29 cellular contexts compared by ENCODE assay signal in the genomic region with DNA sequence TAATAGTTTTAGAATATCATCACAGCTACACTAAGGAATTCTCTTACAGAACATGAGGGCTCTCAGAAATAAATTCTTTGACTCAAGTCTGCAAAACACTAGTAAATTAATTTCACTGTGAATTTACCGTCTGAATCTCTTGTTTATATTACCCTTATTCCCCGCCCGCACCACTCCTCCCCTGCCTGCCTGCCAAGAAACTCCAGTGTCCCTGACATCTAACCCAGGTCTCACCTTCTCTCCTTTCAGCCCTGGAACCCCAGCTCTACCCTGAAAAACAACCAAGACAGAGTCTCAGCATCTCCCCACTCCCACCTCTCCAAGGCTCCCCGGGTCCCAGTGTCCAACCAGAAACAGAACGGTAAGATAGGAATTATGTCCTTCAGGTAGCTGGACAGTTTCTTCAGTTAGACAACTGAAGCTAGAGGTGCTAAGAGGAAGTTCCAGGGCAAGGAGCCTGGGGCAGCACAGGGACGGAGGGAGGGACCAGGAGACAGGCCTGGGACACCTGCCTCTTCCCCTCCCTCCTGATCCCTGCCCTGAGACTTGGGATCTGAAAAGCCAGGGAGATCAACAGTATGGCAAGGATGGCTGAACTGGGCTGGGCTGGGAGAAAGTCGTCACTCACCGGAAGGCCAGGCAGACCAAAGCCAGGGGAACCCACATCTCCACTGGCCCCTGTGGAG. TPM values are rescaled to one million over a fixed set of nuclear protein-coding genes. Genes with fewer than 3 reads are reported as not detected.
DNase-seq lines count a peak whose midpoint lies in the region; ATAC-seq and TF ChIP-seq lines count a peak whose summit lies in the region.
"Had no signal": no experiment of that assay in that cellular context is flagged by ENCODE, and none has a peak within 500 bp of the region (broad histone marks: within the 10 kb centered on the region; RNA-seq: fewer than 3 reads in every experiment).

No MANE protein-coding gene starts in this region.

- H4K20me1 ChIP-seq in H9 (ENCODE audit: control insufficient read depth, insufficient read depth, insufficient read length), result peaks cover 2% of the 10 kb centered on the region

- no peak overlapping the region for H2BK120ac ChIP-seq in H9 (ENCODE audit: low read depth, low read length, poor library complexity, severe bottlenecking)
- no peak overlapping the region for H2BK120ac ChIP-seq in mesendoderm (ENCODE audit: low read depth, low read length)

- no peaks in the 10 kb centered on the region for H3K27me3 ChIP-seq in H9 (ENCODE audit: insufficient read depth, low read length)
- H3K27me3 ChIP-seq in mesendoderm (ENCODE audit: insufficient read depth, low read length, poor library complexity), result no peaks in the 10 kb centered on the region
- H3K27me3 ChIP-seq in rectal smooth muscle tissue (ENCODE audit: control insufficient read depth, insufficient read depth, low read length), result no peaks in the 10 kb centered on the region
- H3K27me3 ChIP-seq in aorta (ENCODE audit: control insufficient read depth in 1 of 2, insufficient read depth in 2 of 2, low read length in 1 of 2), result no peaks in the 10 kb centered on the region
- H3K27me3 ChIP-seq: BE2C, gastrocnemius medialis, hepatocyte, vagina had no signal

- DNase-seq in H9 (no peak), amniotic epithelial cell (ENCODE audit: low read depth) (peak; percentile 16), mesendoderm (no peak), aorta (no peak), dedifferentiated amniotic fluid mesenchymal stem cell (ENCODE audit: extremely low spot score) (no peak), hippocampal formation (lab: John Stamatoyannopoulos, UW) (no peak)
- DNase-seq: activated CD4-positive, alpha-beta memory T cell treated with anti-CD3 and anti-CD28 coated beads, Interleukin-2, amount 10 ng/mL, durations not matched to agents 7 days and 5 days; activated CD4-positive, CD25-positive, alpha-beta regulatory T cell treated with anti-CD3 and anti-CD28 coated beads, Interleukin-2, amount 50 U/mL, for 72 hours; activated CD8-positive, alpha-beta memory T cell treated with anti-CD3 and anti-CD28 coated beads, Interleukin-2, amount 50 U/mL, for 48 hours; activated naive CD4-positive, alpha-beta T cell treated with anti-CD3 and anti-CD28 coated beads, Interleukin-2, amount 10 ng/mL, durations not matched to agents 7 days and 5 days; amniotic stem cell; BE2C; esophagus squamous epithelium; gastrocnemius medialis; MM.1S; natural killer cell; NCI-H2081 treated with DMSO at 0.1 percent for 48 hours; NCI-H345; NCI-H748 treated with DMSO at 0.1 percent for 48 hours; stimulated activated naive B cell treated with anti-CD40 and anti-IgM and Interleukin-4, amounts not matched to agents 10 μg/mL and 1 μg/mL and 100 μg/mL, for 72 hours had no signal

- no peak overlapping the region for H3T11ph ChIP-seq in H9 (ENCODE audit: low read length)

- H3K56ac ChIP-seq in H9 (ENCODE audit: insufficient read length, low read depth, low read length) (no peak overlapping the region), mesendoderm (ENCODE audit: low read length) (no peak overlapping the region)

- no peak overlapping the region for H2BK20ac ChIP-seq in H9 (ENCODE audit: low read depth, low read length, poor library complexity, severe bottlenecking)

- H3K4me3 ChIP-seq in mesendoderm (ENCODE audit: low read length) (no peak overlapping the region), rectal smooth muscle tissue (ENCODE audit: low read length) (no peak overlapping the region), aorta (ENCODE audit: low read length in 2 of 2) (no peak overlapping the region)
- H3K4me3 ChIP-seq: esophagus squamous epithelium, gastrocnemius medialis, hepatocyte, K562, vagina had no signal

- H3K23me2 ChIP-seq in H9 (ENCODE audit: insufficient read length, low read depth, low read length, poor library complexity, severe bottlenecking), result no peaks in the 10 kb centered on the region

- H3K4me1 Mint-ChIP-seq in H9, result peaks cover 12 to 14% of the 10 kb centered on the region in 2 experiments
- H3K4me1 Mint-ChIP-seq: activated CD4-positive, alpha-beta memory T cell treated with anti-CD3 and anti-CD28 coated beads, Interleukin-2, amount 10 ng/mL, durations not matched to agents 7 days and 5 days; activated naive CD4-positive, alpha-beta T cell treated with anti-CD3 and anti-CD28 coated beads, Interleukin-2, amount 10 ng/mL, durations not matched to agents 7 days and 5 days had no signal

- no peak overlapping the region for H3K23ac ChIP-seq in H9 (ENCODE audit: insufficient read length, low read depth, low read length)
- H3K23ac ChIP-seq in mesendoderm (ENCODE audit: low read length), result peak overlapping the region; percentile 24

- H3K18ac ChIP-seq in H9 (ENCODE audit: insufficient read length, low read depth, low read length), result no peak overlapping the region
- H3K18ac ChIP-seq in mesendoderm (ENCODE audit: low read length), result no peak overlapping the region

- H3K4me2 ChIP-seq in H9 (ENCODE audit: insufficient read depth, insufficient read length, low read length) (no peak overlapping the region), mesendoderm (ENCODE audit: low read length) (no peak overlapping the region)
- H3K4me2 ChIP-seq: hepatocyte had no signal

- no peak for ATAC-seq in aorta (ENCODE audit: low FRiP score)
- ATAC-seq in HG02610 (IDR thresholded peaks at IDR 0.05; ENCODE audit: unreplicated experiment), result no peak
- ATAC-seq: gastrocnemius medialis, K562, left lobe of liver, natural killer cell, right cardiac atrium had no signal

- intact Hi-C loops in aorta (cut with DNase I), result no loop called here

- no peak overlapping the region for H3K9ac ChIP-seq in H9 (ENCODE audit: extremely low read depth, insufficient read length, low read length)
- H3K9ac ChIP-seq in mesendoderm (ENCODE audit: low read length), result no peak overlapping the region
- H3K9ac ChIP-seq in rectal smooth muscle tissue (ENCODE audit: low read length), result no peak overlapping the region

- H2AK5ac ChIP-seq in H9 (ENCODE audit: insufficient read length, low read length) (no peak overlapping the region), mesendoderm (ENCODE audit: low read length) (no peak overlapping the region)

- H2BK5ac ChIP-seq in H9 (ENCODE audit: insufficient read length, low read length), result no peak overlapping the region
- H2BK5ac ChIP-seq in mesendoderm (ENCODE audit: low read length), result no peak overlapping the region

- H4K8ac ChIP-seq in H9 (replicated peaks; ENCODE audit: insufficient read length, low read depth, low read length) (no peak overlapping the region), mesendoderm (ENCODE audit: low read depth, low read length) (no peak overlapping the region)

- H3K27ac Mint-ChIP-seq in H9, result peak overlapping the region; percentile 29 to 49 (median 38); a peak in 4 of 7 replicates
- H3K27ac Mint-ChIP-seq: activated CD4-positive, alpha-beta memory T cell treated with anti-CD3 and anti-CD28 coated beads, Interleukin-2, amount 10 ng/mL, durations not matched to agents 7 days and 5 days; dendritic cell treated with granulocyte-macrophage colony-stimulating factor and Interleukin-4, amounts not matched to agents 40 ng/mL and 50 ng/mL, for 4 days; natural killer cell; stimulated activated naive B cell treated with anti-CD40 and anti-IgM and Interleukin-4, amounts not matched to agents 10 μg/mL and 1 μg/mL and 100 μg/mL, for 72 hours; T-helper 1 cell treated with Interleukin-12 subunit alpha and Interleukin-12 subunit beta and Interleukin-4 antibody, amounts not matched to agents 30 μg/mL and 1 μg/mL, for 36 hours had no signal

- H3K79me1 ChIP-seq in H9 (ENCODE audit: insufficient read depth, low read depth, low read length, poor library complexity, severe bottlenecking) (no peaks in the 10 kb centered on the region), mesendoderm (ENCODE audit: low read length) (no peaks in the 10 kb centered on the region)

- H3K4ac ChIP-seq in H9 (ENCODE audit: low read depth, low read length), result no peak overlapping the region
- no peak overlapping the region for H3K4ac ChIP-seq in mesendoderm (ENCODE audit: low read depth, low read length)

- no peak overlapping the region for H3K4me3 Mint-ChIP-seq in H9
- H3K4me3 Mint-ChIP-seq: activated CD4-positive, alpha-beta memory T cell treated with anti-CD3 and anti-CD28 coated beads, Interleukin-2, amount 10 ng/mL, durations not matched to agents 7 days and 5 days; activated naive CD4-positive, alpha-beta T cell treated with anti-CD3 and anti-CD28 coated beads, Interleukin-2, amount 10 ng/mL, durations not matched to agents 7 days and 5 days; dendritic cell treated with granulocyte-macrophage colony-stimulating factor and Interleukin-4, amounts not matched to agents 40 ng/mL and 50 ng/mL, for 4 days; natural killer cell; stimulated activated naive B cell treated with anti-CD40 and anti-IgM and Interleukin-4, amounts not matched to agents 10 μg/mL and 1 μg/mL and 100 μg/mL, for 72 hours; T-helper 1 cell treated with Interleukin-12 subunit alpha and Interleukin-12 subunit beta and Interleukin-4 antibody, amounts not matched to agents 30 μg/mL and 1 μg/mL, for 36 hours had no signal

- H3K27ac ChIP-seq in H9 (ENCODE audit: insufficient read length, low read depth, low read length) (no peak overlapping the region), mesendoderm (ENCODE audit: low read depth, low read length) (no peak overlapping the region), rectal smooth muscle tissue (ENCODE audit: low read depth, low read length) (peak overlapping the region; percentile 58), aorta (ENCODE audit: low read depth in 1 of 2, low read length in 2 of 2) (no peak overlapping the region)
- H3K27ac ChIP-seq: gastrocnemius medialis, hepatocyte, vagina had no signal

- no peaks in the 10 kb centered on the region for H3K9me3 Mint-ChIP-seq in H9
- H3K9me3 Mint-ChIP-seq: activated CD4-positive, alpha-beta memory T cell treated with anti-CD3 and anti-CD28 coated beads, Interleukin-2, amount 10 ng/mL, durations not matched to agents 7 days and 5 days; activated naive CD4-positive, alpha-beta T cell treated with anti-CD3 and anti-CD28 coated beads, Interleukin-2, amount 10 ng/mL, durations not matched to agents 7 days and 5 days; dendritic cell treated with granulocyte-macrophage colony-stimulating factor and Interleukin-4, amounts not matched to agents 40 ng/mL and 50 ng/mL, for 4 days; natural killer cell; stimulated activated naive B cell treated with anti-CD40 and anti-IgM and Interleukin-4, amounts not matched to agents 10 μg/mL and 1 μg/mL and 100 μg/mL, for 72 hours; T-helper 1 cell treated with Interleukin-12 subunit alpha and Interleukin-12 subunit beta and Interleukin-4 antibody, amounts not matched to agents 30 μg/mL and 1 μg/mL, for 36 hours had no signal

- H3K4me1 ChIP-seq in H9 (ENCODE audit: insufficient read depth, low read length) (no peaks in the 10 kb centered on the region), mesendoderm (ENCODE audit: control insufficient read depth, low read depth, low read length) (no peaks in the 10 kb centered on the region), rectal smooth muscle tissue (ENCODE audit: control insufficient read depth, insufficient read depth, low read length) (peaks cover 15% of the 10 kb centered on the region), aorta (ENCODE audit: control insufficient read depth in 1 of 2, insufficient read depth in 2 of 2, low read length in 2 of 2) (no peaks in the 10 kb centered on the region)
- H3K4me1 ChIP-seq: BE2C, esophagus squamous epithelium, gastrocnemius medialis, vagina had no signal

- H2BK12ac ChIP-seq in H9 (ENCODE audit: insufficient read length, low read depth, low read length), result no peak overlapping the region

- H3K27me3 Mint-ChIP-seq in H9 (ENCODE audit: low read depth), result no peaks in the 10 kb centered on the region

- no peak overlapping the region for H4K91ac ChIP-seq in H9 (ENCODE audit: insufficient read length, low read depth, low read length)

- no peak overlapping the region for H4K5ac ChIP-seq in H9 (ENCODE audit: insufficient read length, low read depth, low read length)
- H4K5ac ChIP-seq in mesendoderm (ENCODE audit: low read length), result no peak overlapping the region

- no peak for TF ChIP-seq CTCF in H9 (conservative IDR thresholded peaks at IDR 0.05)

- no peaks in the 10 kb centered on the region for H3K36me3 Mint-ChIP-seq in H9 (ENCODE audit: insufficient read depth in 1 of 3, low read depth in 3 of 3)
- H3K36me3 Mint-ChIP-seq: activated naive CD4-positive, alpha-beta T cell treated with anti-CD3 and anti-CD28 coated beads, Interleukin-2, amount 10 ng/mL, durations not matched to agents 7 days and 5 days; natural killer cell; stimulated activated naive B cell treated with anti-CD40 and anti-IgM and Interleukin-4, amounts not matched to agents 10 μg/mL and 1 μg/mL and 100 μg/mL, for 72 hours had no signal

- H2AFZ ChIP-seq in H9 (ENCODE audit: low read length), result no peak overlapping the region
- H2AFZ ChIP-seq: hepatocyte had no signal

- H2BK15ac ChIP-seq in H9 (ENCODE audit: low read depth, low read length), result no peak overlapping the region
- no peak overlapping the region for H2BK15ac ChIP-seq in mesendoderm (replicated peaks; ENCODE audit: low read depth)

- H3K36me3 ChIP-seq in mesendoderm (ENCODE audit: control insufficient read depth, insufficient read depth, low read length) (no peaks in the 10 kb centered on the region), rectal smooth muscle tissue (ENCODE audit: control insufficient read depth, insufficient read depth, low read length) (peaks cover 4% of the 10 kb centered on the region), aorta (ENCODE audit: control insufficient read depth in 1 of 2, insufficient read depth in 2 of 2, low read length in 1 of 2) (no peaks in the 10 kb centered on the region)
- H3K36me3 ChIP-seq: BE2C, gastrocnemius medialis had no signal

- H3K79me2 ChIP-seq in H9 (ENCODE audit: insufficient read depth, low read length) (no peaks in the 10 kb centered on the region), mesendoderm (ENCODE audit: control insufficient read depth, insufficient read depth, low read length) (no peaks in the 10 kb centered on the region)
- H3K79me2 ChIP-seq: hepatocyte had no signal

- H3K9me3 ChIP-seq in H9 (ENCODE audit: control insufficient read depth, low read depth, low read length) (no peaks in the 10 kb centered on the region), aorta (ENCODE audit: control insufficient read depth, low read length) (no peaks in the 10 kb centered on the region)
- H3K9me3 ChIP-seq: BE2C, esophagus squamous epithelium, gastrocnemius medialis, vagina had no signal

- WGBS in H9 (ENCODE audit: extremely low coverage, insufficient read length, low lambda C conversion rate), result no CpG with 5 or more reads among the region's 8 CpGs
- WGBS in mesendoderm (ENCODE audit: extremely low coverage, insufficient coverage, low lambda C conversion rate), result no CpG with 5 or more reads among the region's 8 CpGs
- 84 to 86% methylated on average over 8 of the region's 8 CpGs for WGBS in aorta, 2 donors

- no peak overlapping the region for H3K14ac ChIP-seq in H9 (ENCODE audit: insufficient read depth, low read length)

RNA-seq across cellular contexts. Expression of gene COL16A1, which starts 15.4 kb away (rescaled TPM):
- 6.2 and 6.5 TPM in 2 replicates for total RNA-seq in H9 (2021)
- 3.3 TPM for polyA plus RNA-seq in mesendoderm (2013, experiment 1 of 2)
- polyA plus RNA-seq in mesendoderm (2013, experiment 2 of 2), result 3.5 TPM
- total RNA-seq in aorta, result 100 to 1,000 TPM in 1 of 2 donors, 10 to 100 TPM in 1; 71.4 to 188 TPM
- 100 to 1,000 TPM in 1 of 2 donors, 10 to 100 TPM in 1; 39.8 to 358 TPM for polyA plus RNA-seq in aorta
- total RNA-seq: activated CD4-positive, alpha-beta memory T cell treated with anti-CD3 and anti-CD28 coated beads, Interleukin-2, amount 10 ng/mL, durations not matched to agents 7 days and 5 days had no signal

RNA-seq across cellular contexts. Expression of gene PEF1, which starts 43.7 kb away (rescaled TPM):
- total RNA-seq in H9 (2021) (40.3 and 43.3 TPM in 2 replicates), aorta (10 to 100 TPM; 57.9 to 65.0 TPM)
- polyA plus RNA-seq in mesendoderm (2013, experiment 1 of 2), result 48.7 TPM
- 49.2 TPM for polyA plus RNA-seq in mesendoderm (2013, experiment 2 of 2)
- 10 to 100 TPM; 75.5 to 83.9 TPM for polyA plus RNA-seq in aorta
